Comparison of ENCODE assay signal across 8 cellular contexts in genomic region chr3:113166719-113167492, GRCh38. TPM values are rescaled to one million over a fixed set of nuclear protein-coding genes. Genes with fewer than 3 reads are reported as not detected.
DNase-seq lines count a peak whose midpoint lies in the region; ATAC-seq and TF ChIP-seq lines count a peak whose summit lies in the region.

No MANE protein-coding gene starts in this region.

- H3K9ac ChIP-seq in HUES48 (ENCODE audit: low read depth, low read length) (peak overlapping the region; percentile 29; the same call in 1 of the 2 replicates), iPS-20b (ENCODE audit: low read depth, low read length) (peak overlapping the region; percentile 58; the same call in 1 of the 2 replicates)

- peaks cover 5% of the 10 kb centered on the region for H3K9me3 Mint-ChIP-seq in WTC11
- H3K9me3 Mint-ChIP-seq in activated naive CD8-positive, alpha-beta T cell treated with anti-CD3 and anti-CD28 coated beads for 36 hours = no peaks in the 10 kb centered on the region
- no peaks in the 10 kb centered on the region for H3K9me3 Mint-ChIP-seq in T-helper 2 cell treated with Interferon-gamma antibody and Interleukin-4, amounts not matched to agents 5 μg/mL and 100 μg/mL, for 36 hours

- H3K4me1 Mint-ChIP-seq in WTC11 = peaks cover 16% of the 10 kb centered on the region
- H3K4me1 Mint-ChIP-seq in activated naive CD8-positive, alpha-beta T cell treated with anti-CD3 and anti-CD28 coated beads for 36 hours = no peaks in the 10 kb centered on the region
- H3K4me1 Mint-ChIP-seq in T-helper 2 cell treated with Interferon-gamma antibody and Interleukin-4, amounts not matched to agents 5 μg/mL and 100 μg/mL, for 36 hours (ENCODE audit: low read depth) = no peaks in the 10 kb centered on the region

- peak; percentile 35 for DNase-seq in WTC11 (ENCODE audit: low spot score)
- peak; percentile 30 for DNase-seq in stromal cell of bone marrow (ENCODE audit: low read depth)
- DNase-seq in AML-193 (lab: John Stamatoyannopoulos, UW) = no peak
- DNase-seq in activated naive CD8-positive, alpha-beta T cell treated with anti-CD3 and anti-CD28 coated beads for 36 hours = no peak
- DNase-seq in T-helper 2 cell treated with Interferon-gamma antibody and Interleukin-4, amounts not matched to agents 5 μg/mL and 100 μg/mL, for 36 hours (ENCODE audit: low spot score) = no peak

- TF ChIP-seq CTCF in WTC11 (IDR thresholded peaks at IDR 0.05) = no peak

- peaks cover 19% of the 10 kb centered on the region for H3K4me1 ChIP-seq in HUES48 (ENCODE audit: control insufficient read depth, insufficient read depth, low read length)
- H3K4me1 ChIP-seq in iPS-20b (ENCODE audit: insufficient read depth, low read length) = peaks cover 13% of the 10 kb centered on the region; the same call in 1 of the 2 replicates

- CTCF ChIA-PET in WTC11 (lab: Charles Lee) = interaction anchor here (1.1 to 1.5 kb wide), 5 partner anchors 44 to 121 kb away, joined by 3 to 8 read pairs (median 4); partner anchors contain the start of gene BOC

- POLR2A ChIA-PET in WTC11 (lab: Charles Lee) = no interaction called here

- H3K4me3 ChIP-seq in HUES48 (ENCODE audit: low read depth, low read length) (no peak overlapping the region), iPS-20b (ENCODE audit: low read length) (no peak overlapping the region)

- H3K27me3 Mint-ChIP-seq in WTC11 (ENCODE audit: low read depth) = no peaks in the 10 kb centered on the region
- H3K27me3 Mint-ChIP-seq in activated naive CD8-positive, alpha-beta T cell treated with anti-CD3 and anti-CD28 coated beads for 36 hours = peaks cover 7% of the 10 kb centered on the region
- H3K27me3 Mint-ChIP-seq in T-helper 2 cell treated with Interferon-gamma antibody and Interleukin-4, amounts not matched to agents 5 μg/mL and 100 μg/mL, for 36 hours (ENCODE audit: low read depth) = peaks cover 3% of the 10 kb centered on the region

- H3K4me3 Mint-ChIP-seq in WTC11 = no peak overlapping the region
- no peak overlapping the region for H3K4me3 Mint-ChIP-seq in activated naive CD8-positive, alpha-beta T cell treated with anti-CD3 and anti-CD28 coated beads for 36 hours
- H3K4me3 Mint-ChIP-seq in T-helper 2 cell treated with Interferon-gamma antibody and Interleukin-4, amounts not matched to agents 5 μg/mL and 100 μg/mL, for 36 hours = no peak overlapping the region

- no peak overlapping the region for H3K27ac Mint-ChIP-seq in WTC11
- no peak overlapping the region for H3K27ac Mint-ChIP-seq in activated naive CD8-positive, alpha-beta T cell treated with anti-CD3 and anti-CD28 coated beads for 36 hours
- H3K27ac Mint-ChIP-seq in T-helper 2 cell treated with Interferon-gamma antibody and Interleukin-4, amounts not matched to agents 5 μg/mL and 100 μg/mL, for 36 hours = no peak overlapping the region

- H3K9me3 ChIP-seq in HUES48 (ENCODE audit: control insufficient read depth, insufficient read depth, low read length) = no peaks in the 10 kb centered on the region
- no peaks in the 10 kb centered on the region for H3K9me3 ChIP-seq in iPS-20b (ENCODE audit: insufficient read depth, low read depth, low read length)

- peak; percentile 78 for ATAC-seq in WTC11
- ATAC-seq in HG03139 (IDR thresholded peaks at IDR 0.05; ENCODE audit: unreplicated experiment) = no peak

- no peaks in the 10 kb centered on the region for H3K36me3 Mint-ChIP-seq in WTC11
- no peaks in the 10 kb centered on the region for H3K36me3 Mint-ChIP-seq in activated naive CD8-positive, alpha-beta T cell treated with anti-CD3 and anti-CD28 coated beads for 36 hours
- H3K36me3 Mint-ChIP-seq in T-helper 2 cell treated with Interferon-gamma antibody and Interleukin-4, amounts not matched to agents 5 μg/mL and 100 μg/mL, for 36 hours (ENCODE audit: low read depth) = no peaks in the 10 kb centered on the region

- H3K27me3 ChIP-seq in HUES48 (ENCODE audit: control insufficient read depth, insufficient read depth, low read length) (no peaks in the 10 kb centered on the region), iPS-20b (ENCODE audit: insufficient read depth, low read length) (no peaks in the 10 kb centered on the region)

- H3K27ac ChIP-seq in HUES48 (ENCODE audit: low read depth, low read length) (peak overlapping the region; percentile 54), iPS-20b (ENCODE audit: low read length) (no peak overlapping the region)

- H3K36me3 ChIP-seq in HUES48 (ENCODE audit: control insufficient read depth, insufficient read depth, low read length) (no peaks in the 10 kb centered on the region), iPS-20b (ENCODE audit: insufficient read depth, low read depth, low read length) (no peaks in the 10 kb centered on the region)

TF ChIP-seq in WTC11, 78 proteins besides CTCF, POLR2A, EP300 and RAD21 (continues in another document):
- TF ChIP-seq, protein P1, sequence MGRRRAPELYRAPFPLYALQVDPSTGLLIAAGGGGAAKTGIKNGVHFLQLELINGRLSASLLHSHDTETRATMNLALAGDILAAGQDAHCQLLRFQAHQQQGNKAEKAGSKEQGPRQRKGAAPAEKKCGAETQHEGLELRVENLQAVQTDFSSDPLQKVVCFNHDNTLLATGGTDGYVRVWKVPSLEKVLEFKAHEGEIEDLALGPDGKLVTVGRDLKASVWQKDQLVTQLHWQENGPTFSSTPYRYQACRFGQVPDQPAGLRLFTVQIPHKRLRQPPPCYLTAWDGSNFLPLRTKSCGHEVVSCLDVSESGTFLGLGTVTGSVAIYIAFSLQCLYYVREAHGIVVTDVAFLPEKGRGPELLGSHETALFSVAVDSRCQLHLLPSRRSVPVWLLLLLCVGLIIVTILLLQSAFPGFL (CRISPR knock-in tag; IDR thresholded peaks at IDR 0.05; ENCODE audit: borderline replicate concordance) = no peak
- TF ChIP-seq, protein P2, sequence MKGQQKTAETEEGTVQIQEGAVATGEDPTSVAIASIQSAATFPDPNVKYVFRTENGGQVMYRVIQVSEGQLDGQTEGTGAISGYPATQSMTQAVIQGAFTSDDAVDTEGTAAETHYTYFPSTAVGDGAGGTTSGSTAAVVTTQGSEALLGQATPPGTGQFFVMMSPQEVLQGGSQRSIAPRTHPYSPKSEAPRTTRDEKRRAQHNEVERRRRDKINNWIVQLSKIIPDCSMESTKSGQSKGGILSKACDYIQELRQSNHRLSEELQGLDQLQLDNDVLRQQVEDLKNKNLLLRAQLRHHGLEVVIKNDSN (CRISPR knock-in tag; IDR thresholded peaks at IDR 0.05) = no peak
- no peak for TF ChIP-seq NR2C2 (CRISPR knock-in tag; IDR thresholded peaks at IDR 0.05)
- TF ChIP-seq TCF7 (CRISPR knock-in tag; IDR thresholded peaks at IDR 0.05; ENCODE audit: low read depth) = no peak
- no peak for TF ChIP-seq ESRRA (CRISPR knock-in tag; IDR thresholded peaks at IDR 0.05; ENCODE audit: borderline replicate concordance)
- no peak for TF ChIP-seq FOXK1 (CRISPR knock-in tag; IDR thresholded peaks at IDR 0.05)
- TF ChIP-seq USF2 (CRISPR knock-in tag; IDR thresholded peaks at IDR 0.05) = no peak
- no peak for TF ChIP-seq ATF6 (CRISPR knock-in tag; IDR thresholded peaks at IDR 0.05)
- TF ChIP-seq E2F4 (CRISPR knock-in tag; IDR thresholded peaks at IDR 0.05; ENCODE audit: borderline replicate concordance, low read depth) = no peak
- TF ChIP-seq ZNF263 (CRISPR knock-in tag; IDR thresholded peaks at IDR 0.05; ENCODE audit: low read depth) = no peak
- no peak for TF ChIP-seq NR1H2 (CRISPR knock-in tag; IDR thresholded peaks at IDR 0.05)
- no peak for TF ChIP-seq ATF2 (CRISPR knock-in tag; IDR thresholded peaks at IDR 0.05; ENCODE audit: borderline replicate concordance, low read depth)
- TF ChIP-seq ZNF423 (CRISPR knock-in tag; IDR thresholded peaks at IDR 0.05) = no peak

RNA-seq across cellular contexts. Expression of gene BOC, which starts 44.5 kb away (rescaled TPM):
- total RNA-seq in WTC11 (2021) = 6.6 to 8.0 TPM (median 7.2 TPM) in 3 replicates
- under 1 TPM in 1 of 2 experiments, not detected in 1; 0.44 TPM for total RNA-seq in activated naive CD8-positive, alpha-beta T cell treated with anti-CD3 and anti-CD28 coated beads for 36 hours

Comparison
In these comparisons a context has a peak if more than half of its experiments do, and no peak if none do; other contexts are left out.
1. DNase-seq: peak in WTC11 (single experiment) and stromal cell of bone marrow (single experiment); none in AML-193 (0 of 2), activated naive CD8-positive, alpha-beta T cell treated with anti-CD3 and anti-CD28 coated beads for 36 hours (single experiment) and T-helper 2 cell treated with Interferon-gamma antibody and Interleukin-4, amounts not matched to agents 5 μg/mL and 100 μg/mL, for 36 hours (single experiment).